In genomic region chr4:15912961-15913630, GRCh38 we compare ENCODE assay signal across 23 cellular contexts. TPM values are rescaled to one million over a fixed set of nuclear protein-coding genes. Genes with fewer than 3 reads are reported as not detected.
DNase-seq lines count a peak whose midpoint lies in the region; ATAC-seq and TF ChIP-seq lines count a peak whose summit lies in the region.
"Had no signal": no experiment of that assay in that cellular context is flagged by ENCODE, and none has a peak within 500 bp of the region (broad histone marks: within the 10 kb centered on the region; RNA-seq: fewer than 3 reads in every experiment).

No MANE protein-coding gene starts in this region.

- H3K36me3 Mint-ChIP-seq in MCF 10A (ENCODE audit: insufficient read depth, unreplicated experiment): peaks cover 1% of the 10 kb centered on the region
- no peaks in the 10 kb centered on the region for H3K36me3 Mint-ChIP-seq in endodermal cell (ENCODE audit: low read depth)
- H3K36me3 Mint-ChIP-seq: CD4-positive, alpha-beta memory T cell had no signal

- H4K20me1 ChIP-seq in mammary epithelial cell (ENCODE audit: insufficient read depth, low read length): no peaks in the 10 kb centered on the region

- peak overlapping the region; percentile 80 for H3K9ac ChIP-seq in mammary epithelial cell (ENCODE audit: insufficient read depth, low read length)
- no peak overlapping the region for H3K9ac ChIP-seq in endodermal cell (ENCODE audit: extremely low read depth, low read length, poor library complexity, severe bottlenecking)
- H3K9ac ChIP-seq: parathyroid adenoma had no signal

- peak overlapping the region; percentile 27 for H3K4me2 ChIP-seq in mammary epithelial cell (ENCODE audit: insufficient read depth, low read depth, low read length)

- H3K4me1 Mint-ChIP-seq in MCF 10A (ENCODE audit: insufficient read depth, unreplicated experiment) (peaks cover 44% of the 10 kb centered on the region), endodermal cell (peaks cover 7% of the 10 kb centered on the region)
- H3K4me1 Mint-ChIP-seq: CD4-positive, alpha-beta memory T cell; T-helper 17 cell had no signal

- H3K36me3 ChIP-seq in breast epithelium (no peaks in the 10 kb centered on the region), mammary epithelial cell (ENCODE audit: insufficient read depth, low read length) (no peaks in the 10 kb centered on the region), endodermal cell (ENCODE audit: control insufficient read depth, insufficient read depth, low read length) (no peaks in the 10 kb centered on the region)
- H3K36me3 ChIP-seq: Peyer's patch had no signal

- no peak for TF ChIP-seq POLR2A in breast epithelium (IDR thresholded peaks at IDR 0.05)

- H3K27ac Mint-ChIP-seq in MCF 10A (ENCODE audit: low read depth, unreplicated experiment) (peak overlapping the region; percentile 67), endodermal cell (no peak overlapping the region)
- H3K27ac Mint-ChIP-seq: CD4-positive, alpha-beta memory T cell; T-helper 17 cell had no signal

- H3K4me3 Mint-ChIP-seq in MCF 10A (ENCODE audit: unreplicated experiment) (no peak overlapping the region), endodermal cell (no peak overlapping the region)
- H3K4me3 Mint-ChIP-seq: CD4-positive, alpha-beta memory T cell; T-helper 17 cell had no signal

- H3K27ac ChIP-seq in breast epithelium (no peak overlapping the region), mammary epithelial cell (ENCODE audit: insufficient read depth, low read depth, low read length) (peak overlapping the region; percentile 100), endodermal cell (ENCODE audit: low read depth, low read length) (no peak overlapping the region)
- H3K27ac ChIP-seq: 22Rv1, parathyroid adenoma, Peyer's patch had no signal

- H3K9me3 ChIP-seq in breast epithelium (no peaks in the 10 kb centered on the region), mammary epithelial cell (replicated peaks; ENCODE audit: insufficient read depth, low read length) (peaks cover 25% of the 10 kb centered on the region), endodermal cell (ENCODE audit: control insufficient read depth, low read length) (peaks cover 5% of the 10 kb centered on the region)
- H3K9me3 ChIP-seq: Peyer's patch had no signal

- H3K9me3 Mint-ChIP-seq in MCF 10A (ENCODE audit: unreplicated experiment) (peaks cover 9% of the 10 kb centered on the region), endodermal cell (peaks cover 15% of the 10 kb centered on the region)

- BruUV-seq in MCF 10A (replicated peaks; lab: Mats Ljungman, UMichigan) (TSS peak; percentile 68), mammary epithelial cell (replicated peaks; lab: Mats Ljungman, UMichigan) (TSS peak; percentile 47)

- intact Hi-C loops in MCF 10A (cut with micrococcal nuclease) (no loop called here), breast epithelium (cut with DNase I; ENCODE audit: low total_unique reads) (no loop called here), mammary epithelial cell (cut with micrococcal nuclease) (loop anchor here (1.0 to 2.0 kb wide), 2 partner anchors 19 to 30 kb away; no protein-coding TSS in a partner anchor)

- no peak overlapping the region for H2AFZ ChIP-seq in mammary epithelial cell (ENCODE audit: low read depth, low read length)
- H2AFZ ChIP-seq: parathyroid adenoma had no signal

- POLR2A ChIA-PET in MCF 10A (lab: Yijun Ruan, JAX): interaction anchor here (0.6 to 1.9 kb wide), 11 partner anchors 8 to 645 kb away, joined by 3 to 10 read pairs (median 4); partner anchors contain the start of gene FGFBP1

- dilution Hi-C loops in mammary epithelial cell (cut with HindIII; ENCODE audit: low sequenced_read_pairs): no loop called here

- DNase-seq in MCF 10A (ENCODE audit: unreplicated experiment) (no peak), breast epithelium (ENCODE audit: low spot score in 2 of 2) (no peak), mammary epithelial cell (no peak), kidney glomerular epithelial cell (lab: John Stamatoyannopoulos, UW) (peak; percentile 88), NCI-H128 (lab: John Stamatoyannopoulos, UW; ENCODE audit: unreplicated experiment) (no peak), endodermal cell (no peak)
- no peak for DNase-seq in activated effector memory CD4-positive, alpha-beta T cell treated with anti-CD3 and anti-CD28 coated beads, Interleukin-2, amount 50 U/mL, for 16 hours
- DNase-seq: activated naive CD4-positive, alpha-beta T cell treated with Interleukin-2 at 50 U/mL for 16 hours; CD4-positive, alpha-beta memory T cell; effector memory CD4-positive, alpha-beta T cell; glutamatergic neuron; Kasumi-1; kidney; NCI-H1694; Peyer's patch; T-helper 17 cell had no signal

- in situ Hi-C loops in mammary epithelial cell (cut with MboI; ENCODE audit: low sequenced_read_pairs in 2 of 2): no loop called here

- 55% methylated on average over 8 of the region's 8 CpGs for WGBS in mammary epithelial cell (ENCODE audit: low coverage, missing lambda C conversion rate)
- WGBS in endodermal cell (ENCODE audit: insufficient coverage in 1 of 2, insufficient read length in 1 of 2), 2 experiments: 90% methylated on average over 7 to 8 of the region's 8 CpGs

- TF ChIP-seq CTCF in MCF 10A (IDR thresholded peaks at IDR 0.05; ENCODE audit: unreplicated experiment): no peak
- TF ChIP-seq CTCF in breast epithelium (IDR thresholded peaks at IDR 0.05): no peak
- TF ChIP-seq CTCF in mammary epithelial cell (conservative IDR thresholded peaks at IDR 0.05 in 1 of 2, IDR thresholded peaks at IDR 0.05 in 1 of 2; ENCODE audit: extremely low read depth in 1 of 2, insufficient read depth in 1 of 2, low read depth in 1 of 2, low read length in 2 of 2): no peak
- TF ChIP-seq CTCF in endodermal cell (conservative IDR thresholded peaks at IDR 0.05): no peak

- no peak for ATAC-seq in esophagus mucosa
- ATAC-seq: activated CD4-positive, CD25-positive, alpha-beta regulatory T cell treated with anti-CD3 and anti-CD28 coated beads, Interleukin-2, amount 50 U/mL, for 24 hours; T-helper 17 cell had no signal

- H3K79me2 ChIP-seq in mammary epithelial cell (ENCODE audit: insufficient read depth, low read length): no peaks in the 10 kb centered on the region
- H3K79me2 ChIP-seq: parathyroid adenoma had no signal

- H3K27me3 Mint-ChIP-seq in MCF 10A (ENCODE audit: insufficient read depth, unreplicated experiment) (no peaks in the 10 kb centered on the region), endodermal cell (ENCODE audit: insufficient read depth) (peaks cover 3% of the 10 kb centered on the region)

- H3K4me1 ChIP-seq in breast epithelium (no peaks in the 10 kb centered on the region), mammary epithelial cell (ENCODE audit: insufficient read depth, low read length) (peaks cover 63% of the 10 kb centered on the region), endodermal cell (ENCODE audit: control insufficient read depth, insufficient read depth, low read length) (no peaks in the 10 kb centered on the region)
- H3K4me1 ChIP-seq: parathyroid adenoma, Peyer's patch had no signal

- H3K4me3 ChIP-seq in breast epithelium (no peak overlapping the region), mammary epithelial cell (replicated peaks in 1 of 3; ENCODE audit: insufficient read depth in 1 of 3, low read depth in 2 of 3, low read length in 3 of 3) (no peak overlapping the region), endodermal cell (ENCODE audit: low read length) (no peak overlapping the region)
- H3K4me3 ChIP-seq: GM12878, Peyer's patch had no signal

- CTCF ChIA-PET in MCF 10A (lab: Yijun Ruan, JAX): interaction anchor here (0.5 to 2.1 kb wide), 5 partner anchors 12 to 108 kb away, joined by 3 to 7 read pairs (median 4); no protein-coding TSS in a partner anchor
- CTCF ChIA-PET in mammary epithelial cell (lab: Charles Lee; ENCODE audit: low non-redundant PET): interaction anchor here (0.7 to 0.8 kb wide), 2 partner anchors 43 to 293 kb away, joined by 4 to 6 read pairs; no protein-coding TSS in a partner anchor

- no peaks in the 10 kb centered on the region for H3K27me3 ChIP-seq in breast epithelium
- no peaks in the 10 kb centered on the region for H3K27me3 ChIP-seq in mammary epithelial cell (ENCODE audit: insufficient read depth, low read length)
- no peaks in the 10 kb centered on the region for H3K27me3 ChIP-seq in endodermal cell (ENCODE audit: control insufficient read depth, insufficient read depth, low read length, poor library complexity, severe bottlenecking)
- H3K27me3 ChIP-seq: Peyer's patch had no signal

RNA-seq across cellular contexts. Expression of gene FGFBP1, which starts 25.4 kb away (rescaled TPM):
- total RNA-seq in MCF 10A (2022) (9.5 and 13.8 TPM in 2 replicates), breast epithelium (under 1 TPM in 1 of 3 donors, not detected in 2; 0.73 TPM), mammary epithelial cell (100 to 1,000 TPM in 1 of 2 donors, under 1 TPM in 1; 0.83 to 223 TPM), esophagus mucosa (402 TPM), endodermal cell (not detected)
- 1,208 TPM for polyA plus RNA-seq in mammary epithelial cell
- 499 TPM for polyA minus RNA-seq in mammary epithelial cell
- polyA plus RNA-seq in endodermal cell (2013, experiment 1 of 2): not detected
- polyA plus RNA-seq in endodermal cell (2013, experiment 2 of 2): not detected
- total RNA-seq: CD4-positive, alpha-beta memory T cell; NCI-H460; subcutaneous adipose tissue; T-helper 17 cell had no signal
- polyA plus RNA-seq: CD4-positive, alpha-beta memory T cell had no signal

RNA-seq across cellular contexts. Expression of gene FGFBP2, which starts 49.9 kb away (rescaled TPM):
- total RNA-seq in MCF 10A (2022): not detected in 2 replicates
- 1 to 10 TPM; 3.4 to 6.4 (median 6.2) TPM for total RNA-seq in breast epithelium
- total RNA-seq in mammary epithelial cell: not detected
- polyA plus RNA-seq in mammary epithelial cell: 0.20 TPM
- polyA minus RNA-seq in mammary epithelial cell: not detected
- total RNA-seq in esophagus mucosa: not detected
- total RNA-seq in endodermal cell: not detected
- polyA plus RNA-seq in endodermal cell (2013, experiment 1 of 2): not detected
- polyA plus RNA-seq in endodermal cell (2013, experiment 2 of 2): not detected
- total RNA-seq: GM12878, NCI-H460, Peyer's patch had no signal
